Comparison of ENCODE assay signal across 18 cellular contexts in genomic region chr14:70029296-70030132, GRCh38.
DNase-seq lines count a peak whose midpoint lies in the region; ATAC-seq and TF ChIP-seq lines count a peak whose summit lies in the region.
"Had no signal": no experiment of that assay in that cellular context is flagged by ENCODE, and none has a peak within 500 bp of the region (broad histone marks: within the 10 kb centered on the region; RNA-seq: fewer than 3 reads in every experiment).

No MANE protein-coding gene starts in this region.

- no peak overlapping the region for H3K9ac ChIP-seq in PC-3 (ENCODE audit: low read length)
- H3K9ac ChIP-seq: GM23248 had no signal

- no peaks in the 10 kb centered on the region for H4K20me1 ChIP-seq in PC-3 (ENCODE audit: low read length)

- H3K4me1 ChIP-seq in PC-3 (ENCODE audit: insufficient read depth, low read length) (peaks cover 4% of the 10 kb centered on the region; the same call in 1 of the 2 replicates), lower lobe of right lung (no peaks in the 10 kb centered on the region)

- TF ChIP-seq CTCF in PC-3 (conservative IDR thresholded peaks at IDR 0.05; ENCODE audit: low read depth, low read length) (no peak), lower lobe of right lung (IDR thresholded peaks at IDR 0.05) (no peak)

- no TSS peak for BruUV-seq in PC-3 (replicated peaks; lab: Mats Ljungman, UMichigan)

- H3K79me2 ChIP-seq in PC-3 (ENCODE audit: low read length): no peaks in the 10 kb centered on the region

- H3K27ac ChIP-seq in PC-3 (ENCODE audit: low read length) (no peak overlapping the region), lower lobe of right lung (no peak overlapping the region)
- H3K27ac ChIP-seq: GM23248, SK-N-MC had no signal

- ATAC-seq in PC-3: peak; percentile 39
- ATAC-seq in lower lobe of right lung: no peak
- no peak for ATAC-seq in HG03378 (IDR thresholded peaks at IDR 0.05; ENCODE audit: unreplicated experiment)

- DNase-seq in NCI-H748 (lab: John Stamatoyannopoulos, UW; ENCODE audit: unreplicated experiment): peak; percentile 16
- no peak for DNase-seq in NCI-H748 treated with DMSO at 0.1 percent for 48 hours (lab: John Stamatoyannopoulos, UW)
- peak; percentile 53 to 75 for DNase-seq in NCI-H2081 (lab: John Stamatoyannopoulos, UW)
- no peak for DNase-seq in PC-3
- DNase-seq in amygdala (lab: John Stamatoyannopoulos, UW): no peak
- DNase-seq in lower lobe of right lung: no peak
- DNase-seq: Calu3; CD4-positive, alpha-beta T cell; GF-D8; GM23248; HCEC 1CT; MM.1S; NCI-H1092 treated with DMSO at 0.1 percent for 48 hours; NCI-H187 treated with DMSO at 0.1 percent for 48 hours; NCI-H524 treated with DMSO at 0.1 percent for 48 hours; SHP77 had no signal

- H3K27me3 ChIP-seq in PC-3 (ENCODE audit: low read length) (peaks cover 53% of the 10 kb centered on the region), lower lobe of right lung (ENCODE audit: low read depth) (peaks cover 12% of the 10 kb centered on the region)

- H3K4me3 ChIP-seq in PC-3 (ENCODE audit: low read length) (no peak overlapping the region), lower lobe of right lung (no peak overlapping the region)
- H3K4me3 ChIP-seq: GM23248, SK-N-MC had no signal

- H3K36me3 ChIP-seq in PC-3 (ENCODE audit: low read depth, low read length) (no peaks in the 10 kb centered on the region), lower lobe of right lung (no peaks in the 10 kb centered on the region)

- H3K9me3 ChIP-seq in PC-3 (ENCODE audit: low read length) (no peaks in the 10 kb centered on the region), lower lobe of right lung (no peaks in the 10 kb centered on the region)

- POLR2A ChIA-PET in PC-3 (lab: Charles Lee; ENCODE audit: unreplicated experiment): no interaction called here

- no peak overlapping the region for H3K4me2 ChIP-seq in PC-3 (ENCODE audit: low read length)

- H3K9me2 ChIP-seq in PC-3 (replicated peaks; ENCODE audit: low read length): no peaks in the 10 kb centered on the region

- CTCF ChIA-PET in PC-3 (lab: Charles Lee): interaction anchor here (0.6 to 1.9 kb wide), 4 partner anchors 12 to 211 kb away, joined by 3 to 6 read pairs (median 4); no protein-coding TSS in a partner anchor

- no peaks in the 10 kb centered on the region for H3F3A ChIP-seq in PC-3 (ENCODE audit: low read length, unreplicated experiment)

- intact Hi-C loops in PC-3 (cut with micrococcal nuclease) (no loop called here), lower lobe of right lung (cut with DNase I) (loop anchor here (5.0 kb wide), 1 partner anchor 212 kb away; no protein-coding TSS in a partner anchor)

- H2AFZ ChIP-seq in PC-3 (ENCODE audit: low read length): no peak overlapping the region
- H2AFZ ChIP-seq: GM23248 had no signal

Comparison
In these comparisons a context has a peak if more than half of its experiments do, and no peak if none do; other contexts are left out.
1. DNase-seq: peak in NCI-H748 (single experiment) and NCI-H2081 (2 of 2); none in NCI-H748 treated with DMSO at 0.1 percent for 48 hours (single experiment), PC-3 (single experiment), amygdala (0 of 56) and lower lobe of right lung (single experiment).